In genomic region chr10:11178606-11179221, GRCh38 we compare ENCODE assay signal across 1 cellular context.
TF ChIP-seq lines count a peak whose summit lies in the region.

No MANE protein-coding gene starts in this region.

TF ChIP-seq in K562, 482 proteins besides CTCF, POLR2A, EP300 and RAD21 (continued from another document and continues in another):
- TF ChIP-seq, protein P1, sequence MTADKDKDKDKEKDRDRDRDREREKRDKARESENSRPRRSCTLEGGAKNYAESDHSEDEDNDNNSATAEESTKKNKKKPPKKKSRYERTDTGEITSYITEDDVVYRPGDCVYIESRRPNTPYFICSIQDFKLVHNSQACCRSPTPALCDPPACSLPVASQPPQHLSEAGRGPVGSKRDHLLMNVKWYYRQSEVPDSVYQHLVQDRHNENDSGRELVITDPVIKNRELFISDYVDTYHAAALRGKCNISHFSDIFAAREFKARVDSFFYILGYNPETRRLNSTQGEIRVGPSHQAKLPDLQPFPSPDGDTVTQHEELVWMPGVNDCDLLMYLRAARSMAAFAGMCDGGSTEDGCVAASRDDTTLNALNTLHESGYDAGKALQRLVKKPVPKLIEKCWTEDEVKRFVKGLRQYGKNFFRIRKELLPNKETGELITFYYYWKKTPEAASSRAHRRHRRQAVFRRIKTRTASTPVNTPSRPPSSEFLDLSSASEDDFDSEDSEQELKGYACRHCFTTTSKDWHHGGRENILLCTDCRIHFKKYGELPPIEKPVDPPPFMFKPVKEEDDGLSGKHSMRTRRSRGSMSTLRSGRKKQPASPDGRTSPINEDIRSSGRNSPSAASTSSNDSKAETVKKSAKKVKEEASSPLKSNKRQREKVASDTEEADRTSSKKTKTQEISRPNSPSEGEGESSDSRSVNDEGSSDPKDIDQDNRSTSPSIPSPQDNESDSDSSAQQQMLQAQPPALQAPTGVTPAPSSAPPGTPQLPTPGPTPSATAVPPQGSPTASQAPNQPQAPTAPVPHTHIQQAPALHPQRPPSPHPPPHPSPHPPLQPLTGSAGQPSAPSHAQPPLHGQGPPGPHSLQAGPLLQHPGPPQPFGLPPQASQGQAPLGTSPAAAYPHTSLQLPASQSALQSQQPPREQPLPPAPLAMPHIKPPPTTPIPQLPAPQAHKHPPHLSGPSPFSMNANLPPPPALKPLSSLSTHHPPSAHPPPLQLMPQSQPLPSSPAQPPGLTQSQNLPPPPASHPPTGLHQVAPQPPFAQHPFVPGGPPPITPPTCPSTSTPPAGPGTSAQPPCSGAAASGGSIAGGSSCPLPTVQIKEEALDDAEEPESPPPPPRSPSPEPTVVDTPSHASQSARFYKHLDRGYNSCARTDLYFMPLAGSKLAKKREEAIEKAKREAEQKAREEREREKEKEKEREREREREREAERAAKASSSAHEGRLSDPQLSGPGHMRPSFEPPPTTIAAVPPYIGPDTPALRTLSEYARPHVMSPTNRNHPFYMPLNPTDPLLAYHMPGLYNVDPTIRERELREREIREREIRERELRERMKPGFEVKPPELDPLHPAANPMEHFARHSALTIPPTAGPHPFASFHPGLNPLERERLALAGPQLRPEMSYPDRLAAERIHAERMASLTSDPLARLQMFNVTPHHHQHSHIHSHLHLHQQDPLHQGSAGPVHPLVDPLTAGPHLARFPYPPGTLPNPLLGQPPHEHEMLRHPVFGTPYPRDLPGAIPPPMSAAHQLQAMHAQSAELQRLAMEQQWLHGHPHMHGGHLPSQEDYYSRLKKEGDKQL (CRISPR knock-in tag; IDR thresholded peaks at IDR 0.05; ENCODE audit: borderline replicate concordance): no peak
- peak; percentile 45; the same call in 1 of the 2 replicates for TF ChIP-seq ATF4 (CRISPR knock-in tag; IDR thresholded peaks at IDR 0.05)
- 0 out of 2 replicates have a peak, but pooled peaks have one; percentile 7 for TF ChIP-seq PHF21A (IDR thresholded peaks at IDR 0.05; ENCODE audit: borderline replicate concordance, low read depth)
- no peak for TF ChIP-seq HMG20B (CRISPR knock-in tag; IDR thresholded peaks at IDR 0.05)
- peak; percentile 84 for TF ChIP-seq CXXC5 (CRISPR knock-in tag; IDR thresholded peaks at IDR 0.05)
- peak; percentile 88; the same call in 1 of the 2 replicates for TF ChIP-seq FOXP1 (CRISPR knock-in tag; IDR thresholded peaks at IDR 0.05)
- peak; percentile 57; the same call in 1 of the 2 replicates for TF ChIP-seq TRIM28 (IDR thresholded peaks at IDR 0.05)
- no peak for TF ChIP-seq ZNF551 (CRISPR knock-in tag; IDR thresholded peaks at IDR 0.05)
- TF ChIP-seq NFIC (IDR thresholded peaks at IDR 0.05): peak; percentile 79
- peak; percentile 15; the same call in 1 of the 2 replicates for TF ChIP-seq TCF7L2 (IDR thresholded peaks at IDR 0.05; ENCODE audit: low read depth, low read length)
- no peak for TF ChIP-seq XRCC5 (IDR thresholded peaks at IDR 0.05; ENCODE audit: low read depth, low read length)
- no peak for TF ChIP-seq ZZZ3 (IDR thresholded peaks at IDR 0.05)
- no peak for TF ChIP-seq ZNF23 (CRISPR knock-in tag; IDR thresholded peaks at IDR 0.05)
- TF ChIP-seq, protein P2, sequence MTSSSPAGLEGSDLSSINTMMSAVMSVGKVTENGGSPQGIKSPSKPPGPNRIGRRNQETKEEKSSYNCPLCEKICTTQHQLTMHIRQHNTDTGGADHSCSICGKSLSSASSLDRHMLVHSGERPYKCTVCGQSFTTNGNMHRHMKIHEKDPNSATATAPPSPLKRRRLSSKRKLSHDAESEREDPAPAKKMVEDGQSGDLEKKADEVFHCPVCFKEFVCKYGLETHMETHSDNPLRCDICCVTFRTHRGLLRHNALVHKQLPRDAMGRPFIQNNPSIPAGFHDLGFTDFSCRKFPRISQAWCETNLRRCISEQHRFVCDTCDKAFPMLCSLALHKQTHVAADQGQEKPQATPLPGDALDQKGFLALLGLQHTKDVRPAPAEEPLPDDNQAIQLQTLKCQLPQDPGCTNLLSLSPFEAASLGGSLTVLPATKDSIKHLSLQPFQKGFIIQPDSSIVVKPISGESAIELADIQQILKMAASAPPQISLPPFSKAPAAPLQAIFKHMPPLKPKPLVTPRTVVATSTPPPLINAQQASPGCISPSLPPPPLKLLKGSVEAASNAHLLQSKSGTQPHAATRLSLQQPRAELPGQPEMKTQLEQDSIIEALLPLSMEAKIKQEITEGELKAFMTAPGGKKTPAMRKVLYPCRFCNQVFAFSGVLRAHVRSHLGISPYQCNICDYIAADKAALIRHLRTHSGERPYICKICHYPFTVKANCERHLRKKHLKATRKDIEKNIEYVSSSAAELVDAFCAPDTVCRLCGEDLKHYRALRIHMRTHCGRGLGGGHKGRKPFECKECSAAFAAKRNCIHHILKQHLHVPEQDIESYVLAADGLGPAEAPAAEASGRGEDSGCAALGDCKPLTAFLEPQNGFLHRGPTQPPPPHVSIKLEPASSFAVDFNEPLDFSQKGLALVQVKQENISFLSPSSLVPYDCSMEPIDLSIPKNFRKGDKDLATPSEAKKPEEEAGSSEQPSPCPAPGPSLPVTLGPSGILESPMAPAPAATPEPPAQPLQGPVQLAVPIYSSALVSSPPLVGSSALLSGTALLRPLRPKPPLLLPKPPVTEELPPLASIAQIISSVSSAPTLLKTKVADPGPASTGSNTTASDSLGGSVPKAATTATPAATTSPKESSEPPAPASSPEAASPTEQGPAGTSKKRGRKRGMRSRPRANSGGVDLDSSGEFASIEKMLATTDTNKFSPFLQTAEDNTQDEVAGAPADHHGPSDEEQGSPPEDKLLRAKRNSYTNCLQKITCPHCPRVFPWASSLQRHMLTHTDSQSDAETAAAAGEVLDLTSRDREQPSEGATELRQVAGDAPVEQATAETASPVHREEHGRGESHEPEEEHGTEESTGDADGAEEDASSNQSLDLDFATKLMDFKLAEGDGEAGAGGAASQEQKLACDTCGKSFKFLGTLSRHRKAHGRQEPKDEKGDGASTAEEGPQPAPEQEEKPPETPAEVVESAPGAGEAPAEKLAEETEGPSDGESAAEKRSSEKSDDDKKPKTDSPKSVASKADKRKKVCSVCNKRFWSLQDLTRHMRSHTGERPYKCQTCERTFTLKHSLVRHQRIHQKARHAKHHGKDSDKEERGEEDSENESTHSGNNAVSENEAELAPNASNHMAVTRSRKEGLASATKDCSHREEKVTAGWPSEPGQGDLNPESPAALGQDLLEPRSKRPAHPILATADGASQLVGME (CRISPR knock-in tag; IDR thresholded peaks at IDR 0.05): no peak
- TF ChIP-seq POLR3G (IDR thresholded peaks at IDR 0.05; ENCODE audit: extremely low read depth, insufficient read length, insufficient replicate concordance): no peak
- TF ChIP-seq ESRRA (IDR thresholded peaks at IDR 0.05; ENCODE audit: borderline replicate concordance, low read depth): peak; percentile 90; the same call in 1 of the 2 replicates
- no peak for TF ChIP-seq CCAR2 (IDR thresholded peaks at IDR 0.05; ENCODE audit: low read depth, low read length)
- peak; percentile 57; the same call in 1 of the 2 replicates for TF ChIP-seq EGR1 (conservative IDR thresholded peaks at IDR 0.05)
- TF ChIP-seq SMAD4 (CRISPR knock-in tag; conservative IDR thresholded peaks at IDR 0.05): peak; percentile 99
- TF ChIP-seq SETDB1 (IDR thresholded peaks at IDR 0.05; ENCODE audit: low read length): no peak
- TF ChIP-seq SPI1 (IDR thresholded peaks at IDR 0.05; ENCODE audit: borderline replicate concordance, low read depth, low read length): peak; percentile 70; the same call in 1 of the 2 replicates
- TF ChIP-seq, protein P3, sequence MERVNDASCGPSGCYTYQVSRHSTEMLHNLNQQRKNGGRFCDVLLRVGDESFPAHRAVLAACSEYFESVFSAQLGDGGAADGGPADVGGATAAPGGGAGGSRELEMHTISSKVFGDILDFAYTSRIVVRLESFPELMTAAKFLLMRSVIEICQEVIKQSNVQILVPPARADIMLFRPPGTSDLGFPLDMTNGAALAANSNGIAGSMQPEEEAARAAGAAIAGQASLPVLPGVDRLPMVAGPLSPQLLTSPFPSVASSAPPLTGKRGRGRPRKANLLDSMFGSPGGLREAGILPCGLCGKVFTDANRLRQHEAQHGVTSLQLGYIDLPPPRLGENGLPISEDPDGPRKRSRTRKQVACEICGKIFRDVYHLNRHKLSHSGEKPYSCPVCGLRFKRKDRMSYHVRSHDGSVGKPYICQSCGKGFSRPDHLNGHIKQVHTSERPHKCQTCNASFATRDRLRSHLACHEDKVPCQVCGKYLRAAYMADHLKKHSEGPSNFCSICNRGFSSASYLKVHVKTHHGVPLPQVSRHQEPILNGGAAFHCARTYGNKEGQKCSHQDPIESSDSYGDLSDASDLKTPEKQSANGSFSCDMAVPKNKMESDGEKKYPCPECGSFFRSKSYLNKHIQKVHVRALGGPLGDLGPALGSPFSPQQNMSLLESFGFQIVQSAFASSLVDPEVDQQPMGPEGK (CRISPR knock-in tag; IDR thresholded peaks at IDR 0.05; ENCODE audit: borderline replicate concordance): no peak
- TF ChIP-seq SMARCC2 (IDR thresholded peaks at IDR 0.05; ENCODE audit: low read depth): peak; percentile 58; the same call in 1 of the 2 replicates
- TF ChIP-seq, protein P4, sequence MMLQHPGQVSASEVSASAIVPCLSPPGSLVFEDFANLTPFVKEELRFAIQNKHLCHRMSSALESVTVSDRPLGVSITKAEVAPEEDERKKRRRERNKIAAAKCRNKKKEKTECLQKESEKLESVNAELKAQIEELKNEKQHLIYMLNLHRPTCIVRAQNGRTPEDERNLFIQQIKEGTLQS (IDR thresholded peaks at IDR 0.05): peak; percentile 67
- TF ChIP-seq, protein P4 (CRISPR knock-in tag; conservative IDR thresholded peaks at IDR 0.05): no peak
- peak; percentile 98 for TF ChIP-seq RBM25 (IDR thresholded peaks at IDR 0.05; ENCODE audit: low read depth, low read length, severe bottlenecking)
- TF ChIP-seq ZFP30 (CRISPR knock-in tag; IDR thresholded peaks at IDR 0.05; ENCODE audit: borderline replicate concordance): no peak
- no peak for TF ChIP-seq HSF4 (CRISPR knock-in tag; IDR thresholded peaks at IDR 0.05; ENCODE audit: borderline replicate concordance)
- no peak for TF ChIP-seq ZBTB5 (IDR thresholded peaks at IDR 0.05)
- no peak for TF ChIP-seq NFXL1 (CRISPR knock-in tag; IDR thresholded peaks at IDR 0.05)
- TF ChIP-seq, protein P5, sequence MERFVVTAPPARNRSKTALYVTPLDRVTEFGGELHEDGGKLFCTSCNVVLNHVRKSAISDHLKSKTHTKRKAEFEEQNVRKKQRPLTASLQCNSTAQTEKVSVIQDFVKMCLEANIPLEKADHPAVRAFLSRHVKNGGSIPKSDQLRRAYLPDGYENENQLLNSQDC (CRISPR knock-in tag; IDR thresholded peaks at IDR 0.05): no peak
- TF ChIP-seq MEF2A (IDR thresholded peaks at IDR 0.05; ENCODE audit: control insufficient read depth, low read depth, low read length): peak; percentile 98
- no peak for TF ChIP-seq ZNF780A (CRISPR knock-in tag; IDR thresholded peaks at IDR 0.05)
- peak; percentile 77 for TF ChIP-seq ATF7 (IDR thresholded peaks at IDR 0.05)
- TF ChIP-seq, protein P6, sequence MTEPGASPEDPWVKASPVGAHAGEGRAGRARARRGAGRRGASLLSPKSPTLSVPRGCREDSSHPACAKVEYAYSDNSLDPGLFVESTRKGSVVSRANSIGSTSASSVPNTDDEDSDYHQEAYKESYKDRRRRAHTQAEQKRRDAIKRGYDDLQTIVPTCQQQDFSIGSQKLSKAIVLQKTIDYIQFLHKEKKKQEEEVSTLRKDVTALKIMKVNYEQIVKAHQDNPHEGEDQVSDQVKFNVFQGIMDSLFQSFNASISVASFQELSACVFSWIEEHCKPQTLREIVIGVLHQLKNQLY (CRISPR knock-in tag; conservative IDR thresholded peaks at IDR 0.05): no peak
- no peak; a peak in 1 of 4 replicates for TF ChIP-seq HDAC1 (IDR thresholded peaks at IDR 0.05)
- TF ChIP-seq ZNF668 (CRISPR knock-in tag; IDR thresholded peaks at IDR 0.05): no peak
- TF ChIP-seq CREB1 (IDR thresholded peaks at IDR 0.05): peak; percentile 73
- TF ChIP-seq CREB1 (CRISPR knock-in tag; IDR thresholded peaks at IDR 0.05): no peak
- no peak; the same call in 1 of the 2 replicates for TF ChIP-seq ZNF41 (CRISPR knock-in tag; conservative IDR thresholded peaks at IDR 0.05)
- TF ChIP-seq, protein P7, sequence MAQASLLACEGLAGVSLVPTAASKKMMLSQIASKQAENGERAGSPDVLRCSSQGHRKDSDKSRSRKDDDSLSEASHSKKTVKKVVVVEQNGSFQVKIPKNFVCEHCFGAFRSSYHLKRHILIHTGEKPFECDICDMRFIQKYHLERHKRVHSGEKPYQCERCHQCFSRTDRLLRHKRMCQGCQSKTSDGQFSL (CRISPR knock-in tag; IDR thresholded peaks at IDR 0.05): peak; percentile 62; the same call in 1 of the 2 replicates
- TF ChIP-seq, protein P7 (tag; IDR thresholded peaks at IDR 0.05): no peak
